Comparison of ENCODE assay signal across 26 cellular contexts in the genomic region with DNA sequence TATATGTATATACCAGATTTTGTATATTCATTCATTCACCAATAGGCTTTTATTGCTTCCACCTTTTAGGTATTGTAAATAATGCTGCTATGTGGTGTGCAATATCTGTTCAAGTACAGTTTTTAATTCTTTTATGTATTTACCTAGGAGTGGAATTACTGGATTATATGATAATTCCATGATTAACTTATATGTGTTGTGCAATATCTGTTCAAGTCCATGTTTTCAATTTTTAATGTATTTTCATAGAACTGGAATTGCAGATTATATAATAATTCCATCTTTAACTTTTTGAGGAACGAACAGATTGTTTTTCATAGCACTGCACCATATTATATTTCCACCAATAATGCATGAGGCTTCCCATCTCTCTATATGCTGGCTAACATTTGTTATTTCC.
"Had no signal": no experiment of that assay in that cellular context is flagged by ENCODE, and none has a peak within 500 bp of the region (broad histone marks: within the 10 kb centered on the region; RNA-seq: fewer than 3 reads in every experiment).

No MANE protein-coding gene starts in this region.

- DNase-seq: stimulated activated CD4-positive, alpha-beta T cell treated with anti-CD3 and anti-CD28 coated beads, Interleukin-2, amount 100 ng/mL, for 48 hours; stimulated activated CD4-positive, alpha-beta T cell treated with anti-CD3 and anti-CD28 coated beads, Interleukin-4, amount 100 ng/mL, for 1 hour; stimulated activated CD4-positive, alpha-beta T cell treated with anti-CD3 and anti-CD28 coated beads, Interleukin-4, amount 100 ng/mL, for 24 hours; stimulated activated CD4-positive, alpha-beta T cell treated with anti-CD3 and anti-CD28 coated beads, Interleukin-4, amount 100 ng/mL, for 4 hours; stimulated activated CD8-positive, alpha-beta memory T cell treated with anti-CD3 and anti-CD28 coated beads, Interleukin-4, amount 100 ng/mL, for 48 hours; stimulated activated naive B cell treated with anti-CD40 and anti-IgM and Interleukin-4, amounts not matched to agents 10 μg/mL and 1 μg/mL and 100 μg/mL, for 72 hours; stimulated activated naive CD4-positive, alpha-beta T cell; stimulated activated naive CD4-positive, alpha-beta T cell treated with Interleukin-2 at 50 U/mL for 16 hours; stimulated activated naive CD8-positive, alpha-beta T cell treated with anti-CD3 and anti-CD28 coated beads, Interleukin-15, amount 100 ng/mL, for 72 hours; stimulated activated naive CD8-positive, alpha-beta T cell treated with anti-CD3 and anti-CD28 coated beads, Interleukin-15, Interleukin-2, amounts not matched to agents 100 U/mL and 50 U/mL, for 24 hours; stomach; substantia nigra; testis; thyroid gland; tibial artery; transverse colon; trophoblast cell; upper lobe of left lung; upper lobe of right lung; uterus had no signal

- H3K4me3 ChIP-seq: stomach, suprapubic skin, testis, thoracic aorta, thyroid gland, tibial artery, tibial nerve, transverse colon, upper lobe of left lung, upper lobe of right lung, uterus, vagina had no signal

- H3K9me3 ChIP-seq: suprapubic skin, testis, thyroid gland, upper lobe of left lung, uterus, vagina had no signal

- H3K27ac ChIP-seq: stomach, suprapubic skin, testis, thoracic aorta, thyroid gland, tibial artery, tibial nerve, transverse colon, upper lobe of left lung, upper lobe of right lung, uterus, vagina had no signal

- H3K4me1 ChIP-seq: stomach, suprapubic skin, testis, thyroid gland, tibial artery, tibial nerve, transverse colon, upper lobe of left lung, upper lobe of right lung, uterus, vagina had no signal

- H3K27me3 ChIP-seq: stomach, suprapubic skin, testis, thyroid gland, tibial artery, tibial nerve, transverse colon, upper lobe of left lung, upper lobe of right lung, uterus, vagina had no signal

- ATAC-seq: stimulated activated effector memory CD8-positive, alpha-beta T cell treated with anti-CD3 and anti-CD28 coated beads, Interleukin-12 subunit alpha, Interleukin-12 subunit beta, amount 100 ng/mL, for 72 hours; stimulated activated memory B cell treated with anti-CD40 and anti-IgM and Interleukin-4, amounts not matched to agents 10 μg/mL and 1 μg/mL and 100 μg/mL, for 72 hours; stimulated activated naive B cell treated with anti-CD40 and anti-IgM and Interleukin-4, amounts not matched to agents 10 μg/mL and 1 μg/mL and 100 μg/mL, for 72 hours; stimulated activated naive CD8-positive, alpha-beta T cell treated with anti-CD3 and anti-CD28 coated beads, Interleukin-15, amount 100 ng/mL, for 72 hours; stimulated activated naive CD8-positive, alpha-beta T cell treated with anti-CD3 and anti-CD28 coated beads, Interleukin-15, Interleukin-2, amounts not matched to agents 100 U/mL and 50 U/mL, for 24 hours; upper lobe of right lung had no signal

- H3K36me3 ChIP-seq: stomach, suprapubic skin, thoracic aorta, thyroid gland, tibial artery, tibial nerve, transverse colon, upper lobe of left lung, upper lobe of right lung, uterus, vagina had no signal
